In the genomic region with DNA sequence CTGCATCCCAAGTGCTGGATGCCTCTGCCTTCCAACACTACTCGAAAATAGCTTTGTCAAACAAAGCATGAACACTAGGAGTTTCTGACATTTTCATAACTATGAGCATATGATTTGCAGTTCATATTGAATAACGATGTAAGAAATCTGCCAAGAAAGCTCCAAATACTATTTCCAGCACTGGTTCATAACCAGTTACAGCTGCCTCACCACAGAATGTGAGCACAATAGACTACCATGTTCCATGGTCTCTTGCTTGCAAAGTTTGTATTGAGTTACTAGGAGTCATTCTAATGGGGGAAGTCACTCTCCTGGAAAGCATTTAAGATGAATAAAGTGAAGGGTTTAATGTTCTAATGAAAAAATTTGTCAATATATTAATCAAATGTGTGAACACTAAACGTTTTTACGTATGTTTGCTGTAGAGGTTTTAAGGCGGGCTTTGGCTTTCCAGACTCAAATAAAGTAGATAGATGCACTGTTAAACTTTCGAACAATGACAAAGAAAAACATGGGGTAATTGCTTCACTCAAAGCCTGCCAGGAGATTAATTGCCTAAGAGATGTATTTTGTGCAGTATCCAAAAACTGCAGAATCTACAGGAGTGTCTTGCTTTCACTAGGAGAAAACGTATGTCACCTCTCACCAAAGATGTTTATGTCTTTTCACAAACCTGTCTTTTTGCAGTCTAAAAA, we compare ENCODE assay signal across 25 cellular contexts.
"Had no signal": no experiment of that assay in that cellular context is flagged by ENCODE, and none has a peak within 500 bp of the region (broad histone marks: within the 10 kb centered on the region; RNA-seq: fewer than 3 reads in every experiment).

No MANE protein-coding gene starts in this region.

- H3K27ac Mint-ChIP-seq: activated CD4-positive, alpha-beta memory T cell treated with anti-CD3 and anti-CD28 coated beads, Interleukin-2, amount 10 ng/mL, durations not matched to agents 7 days and 5 days; activated CD4-positive, alpha-beta T cell treated with anti-CD3 and anti-CD28 coated beads, Interleukin-2, amount 10 ng/mL, durations not matched to agents 7 days and 5 days; activated naive CD4-positive, alpha-beta T cell treated with anti-CD3 and anti-CD28 coated beads, Interleukin-2, amount 50 U/mL, for 24 hours; activated T-helper 17 cell treated with anti-CD3 and anti-CD28 coated beads, Interleukin-2, amount 50 U/mL, for 72 hours; naive thymus-derived CD4-positive, alpha-beta T cell; neural progenitor cell; T-helper 1 cell treated with Interleukin-12 subunit alpha and Interleukin-12 subunit beta and Interleukin-4 antibody, amounts not matched to agents 30 μg/mL and 1 μg/mL, for 36 hours had no signal

- H3K4me3 Mint-ChIP-seq: activated CD4-positive, alpha-beta memory T cell treated with anti-CD3 and anti-CD28 coated beads, Interleukin-2, amount 10 ng/mL, durations not matched to agents 7 days and 5 days; activated CD4-positive, alpha-beta T cell treated with anti-CD3 and anti-CD28 coated beads, Interleukin-2, amount 10 ng/mL, durations not matched to agents 7 days and 5 days; activated naive CD4-positive, alpha-beta T cell treated with anti-CD3 and anti-CD28 coated beads, Interleukin-2, amount 50 U/mL, for 24 hours; activated T-cell treated with anti-CD3 and anti-CD28 coated beads, Interleukin-2, amount 50 U/mL, for 4 hours; activated T-helper 17 cell treated with anti-CD3 and anti-CD28 coated beads, Interleukin-2, amount 50 U/mL, for 72 hours; naive thymus-derived CD4-positive, alpha-beta T cell; neural progenitor cell; T-helper 1 cell treated with Interleukin-12 subunit alpha and Interleukin-12 subunit beta and Interleukin-4 antibody, amounts not matched to agents 30 μg/mL and 1 μg/mL, for 36 hours had no signal

- H3K4me1 ChIP-seq: gastroesophageal sphincter, spleen had no signal

- H3K36me3 ChIP-seq: esophagus muscularis mucosa, gastroesophageal sphincter, neural progenitor cell, spleen, thoracic aorta had no signal

- DNase-seq: activated CD4-positive, alpha-beta memory T cell treated with anti-CD3 and anti-CD28 coated beads, Interleukin-2, amount 10 ng/mL, durations not matched to agents 7 days and 5 days; activated CD4-positive, alpha-beta T cell treated with anti-CD3 and anti-CD28 coated beads, Interleukin-2, amount 10 ng/mL, durations not matched to agents 7 days and 5 days; activated CD4-positive, CD25-positive, alpha-beta regulatory T cell treated with anti-CD3 and anti-CD28 coated beads, Interleukin-2, amount 50 U/mL, for 72 hours; activated CD8-positive, alpha-beta memory T cell treated with anti-CD3 and anti-CD28 coated beads, Interleukin-2, amount 50 U/mL, for 48 hours; activated gamma-delta T cell treated with Interleukin-2 at 50 U/mL for 16 hours; activated T-cell treated with anti-CD3 and anti-CD28 coated beads, Interleukin-2, amount 50 U/mL, for 4 hours; anterior cingulate cortex; dermis blood vessel endothelial cell; effector CD4-positive, alpha-beta T cell; left ventricle myocardium superior; naive thymus-derived CD4-positive, alpha-beta T cell; right cardiac atrium; spleen; stimulated activated naive CD4-positive, alpha-beta T cell treated with Interleukin-2 at 50 U/mL for 16 hours; SW 1271; T-helper 9 cell; trophoblast cell had no signal

- H3K4me2 ChIP-seq: hepatocyte, neural progenitor cell had no signal

- H3K27me3 ChIP-seq: esophagus muscularis mucosa, gastroesophageal sphincter, hepatocyte, neural progenitor cell, spleen had no signal

- H3K4me3 ChIP-seq: esophagus muscularis mucosa, gastroesophageal sphincter, hepatocyte, neural progenitor cell, spleen, thoracic aorta had no signal

- H3K9me3 ChIP-seq: esophagus muscularis mucosa, gastroesophageal sphincter, spleen, thoracic aorta had no signal

- H3K79me2 ChIP-seq: hepatocyte had no signal

- H3K9me3 Mint-ChIP-seq: activated CD4-positive, alpha-beta memory T cell treated with anti-CD3 and anti-CD28 coated beads, Interleukin-2, amount 10 ng/mL, durations not matched to agents 7 days and 5 days; activated CD4-positive, alpha-beta T cell treated with anti-CD3 and anti-CD28 coated beads, Interleukin-2, amount 10 ng/mL, durations not matched to agents 7 days and 5 days; activated naive CD4-positive, alpha-beta T cell treated with anti-CD3 and anti-CD28 coated beads, Interleukin-2, amount 50 U/mL, for 24 hours; activated T-cell treated with anti-CD3 and anti-CD28 coated beads, Interleukin-2, amount 50 U/mL, for 4 hours; activated T-helper 17 cell treated with anti-CD3 and anti-CD28 coated beads, Interleukin-2, amount 50 U/mL, for 72 hours; neural progenitor cell; T-helper 1 cell treated with Interleukin-12 subunit alpha and Interleukin-12 subunit beta and Interleukin-4 antibody, amounts not matched to agents 30 μg/mL and 1 μg/mL, for 36 hours had no signal

- H2AFZ ChIP-seq: hepatocyte, neural progenitor cell had no signal

- H3K36me3 Mint-ChIP-seq: activated naive CD4-positive, alpha-beta T cell treated with anti-CD3 and anti-CD28 coated beads, Interleukin-2, amount 50 U/mL, for 24 hours; naive thymus-derived CD4-positive, alpha-beta T cell; neural progenitor cell had no signal

- H3K27ac ChIP-seq: esophagus muscularis mucosa, gastroesophageal sphincter, hepatocyte, neural progenitor cell, spleen had no signal

- H3K4me1 Mint-ChIP-seq: activated CD4-positive, alpha-beta memory T cell treated with anti-CD3 and anti-CD28 coated beads, Interleukin-2, amount 10 ng/mL, durations not matched to agents 7 days and 5 days; activated CD4-positive, alpha-beta T cell treated with anti-CD3 and anti-CD28 coated beads, Interleukin-2, amount 10 ng/mL, durations not matched to agents 7 days and 5 days; activated naive CD4-positive, alpha-beta T cell treated with anti-CD3 and anti-CD28 coated beads, Interleukin-2, amount 50 U/mL, for 24 hours; activated T-helper 17 cell treated with anti-CD3 and anti-CD28 coated beads, Interleukin-2, amount 50 U/mL, for 72 hours; naive thymus-derived CD4-positive, alpha-beta T cell; neural progenitor cell had no signal

- H3K9ac ChIP-seq: neural progenitor cell had no signal
